Comparison of ENCODE assay signal across 33 cellular contexts in the genomic region with DNA sequence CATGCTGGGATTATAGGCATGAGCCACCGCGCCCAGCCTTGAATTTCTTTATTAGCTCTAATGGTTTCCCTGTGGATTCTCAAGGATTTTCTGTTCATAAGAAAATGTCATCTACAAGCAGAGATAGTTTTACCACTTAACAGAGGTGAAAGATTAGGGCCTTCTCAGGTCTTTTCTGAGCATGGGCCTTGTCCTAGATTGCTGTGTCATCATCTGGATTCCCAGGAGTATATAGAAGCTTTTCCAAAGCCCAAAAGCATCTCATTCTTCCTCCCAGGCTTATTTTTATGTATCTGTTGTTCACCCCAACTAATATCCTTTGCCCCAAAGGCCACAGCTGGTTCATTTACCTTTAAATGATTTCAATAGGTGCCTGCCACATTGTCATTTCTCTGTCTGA.
"Had no signal": no experiment of that assay in that cellular context is flagged by ENCODE, and none has a peak within 500 bp of the region (broad histone marks: within the 10 kb centered on the region; RNA-seq: fewer than 3 reads in every experiment).

No MANE protein-coding gene starts in this region.

- H3K4me1 ChIP-seq: adrenal gland, ascending aorta, body of pancreas, breast epithelium had no signal

- H3K27me3 ChIP-seq: adrenal gland, ascending aorta, body of pancreas, brain microvascular endothelial cell, breast epithelium, cardiac muscle cell had no signal

- ATAC-seq: activated naive CD4-positive, alpha-beta T cell treated with anti-CD3 and anti-CD28 coated beads, Interleukin-2, amount 50 U/mL, for 72 hours; activated naive CD8-positive, alpha-beta T cell treated with anti-CD3 and anti-CD28 coated beads, Interleukin-2, amount 50 U/mL, for 24 hours; activated T-cell treated with anti-CD3 and anti-CD28 coated beads, Interleukin-2, amount 50 U/mL, for 4 hours; activated T-cell treated with anti-CD3 and anti-CD28 coated beads, Interleukin-2, amount 50 U/mL, for 72 hours; activated T-helper 17 cell treated with anti-CD3 and anti-CD28 coated beads, Interleukin-2, amount 50 U/mL, for 72 hours; body of pancreas had no signal

- H3K27ac ChIP-seq: adrenal gland, ascending aorta, body of pancreas, brain microvascular endothelial cell, breast epithelium, cardiac muscle cell had no signal

- H3K4me3 ChIP-seq: adrenal gland, ascending aorta, body of pancreas, breast epithelium, cardiac muscle cell had no signal

- DNase-seq: activated effector memory CD4-positive, alpha-beta T cell treated with anti-CD3 and anti-CD28 coated beads, Interleukin-2, amount 50 U/mL, for 16 hours; activated effector memory CD4-positive, alpha-beta T cell treated with Interleukin-2 at 50 U/mL for 16 hours; activated gamma-delta T cell; activated gamma-delta T cell treated with Interleukin-2 at 50 U/mL for 16 hours; activated naive CD4-positive, alpha-beta T cell; activated naive CD4-positive, alpha-beta T cell treated with anti-CD3 and anti-CD28 coated beads for 36 hours; activated naive CD4-positive, alpha-beta T cell treated with anti-CD3 and anti-CD28 coated beads, Interleukin-2, amount 10 ng/mL, durations not matched to agents 7 days and 5 days; activated naive CD4-positive, alpha-beta T cell treated with anti-CD3 and anti-CD28 coated beads, Interleukin-2, amount 50 U/mL, for 16 hours; activated naive CD4-positive, alpha-beta T cell treated with Interleukin-2 at 50 U/mL for 16 hours; activated naive CD8-positive, alpha-beta T cell treated with anti-CD3 and anti-CD28 coated beads for 36 hours; activated naive CD8-positive, alpha-beta T cell treated with anti-CD3 and anti-CD28 coated beads, Interleukin-2, amount 10 ng/mL, durations not matched to agents 7 days and 5 days; activated naive CD8-positive, alpha-beta T cell treated with anti-CD3 and anti-CD28 coated beads, Interleukin-2, amount 50 U/mL, for 24 hours; activated T-cell treated with anti-CD3 and anti-CD28 coated beads, Interleukin-2, amount 50 U/mL, for 24 hours; activated T-cell treated with anti-CD3 and anti-CD28 coated beads, Interleukin-2, amount 50 U/mL, for 4 hours; activated T-cell treated with anti-CD3 and anti-CD28 coated beads, Interleukin-2, amount 50 U/mL, for 48 hours; activated T-cell treated with anti-CD3 and anti-CD28 coated beads, Interleukin-2, amount 50 U/mL, for 72 hours; adrenal gland; amniotic stem cell; amygdala; anterior cingulate cortex; aorta; body of pancreas; brain microvascular endothelial cell; caudate nucleus; central memory CD4-positive, alpha-beta T cell; cerebellar nuclear complex had no signal

- H3K9me3 ChIP-seq: adrenal gland, ascending aorta, body of pancreas, breast epithelium had no signal

- FAIRE-seq: astrocyte, bronchial epithelial cell had no signal

- H3K36me3 ChIP-seq: adrenal gland, ascending aorta, brain microvascular endothelial cell, breast epithelium, cardiac muscle cell had no signal
